In the genomic region with DNA sequence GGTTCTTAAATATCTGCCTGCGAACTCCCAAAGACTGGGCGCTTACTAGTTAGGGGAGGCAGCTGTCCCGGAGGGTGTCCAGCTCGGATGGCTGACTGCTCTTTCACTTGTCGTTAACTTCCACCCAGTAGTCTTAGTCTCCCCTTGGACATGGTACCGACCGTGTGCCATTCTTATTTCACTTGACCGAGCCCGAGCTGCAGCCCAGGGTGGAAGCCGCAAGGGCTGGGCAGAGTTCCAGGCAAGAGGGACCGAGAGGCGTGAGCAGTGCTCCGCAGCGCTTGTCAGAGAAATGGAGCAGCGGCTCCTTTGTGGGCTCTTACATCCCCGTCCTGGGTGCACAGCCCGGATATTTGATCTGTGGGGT, we compare ENCODE assay signal across 15 cellular contexts. TPM values are rescaled to one million over a fixed set of nuclear protein-coding genes. Genes with fewer than 3 reads are reported as not detected.
A peak's percentile ranks its signal among the peaks of the same experiment; 100 is the strongest.
DNase-seq lines count a peak whose midpoint lies in the region; ATAC-seq and TF ChIP-seq lines count a peak whose summit lies in the region.
"Had no signal": no experiment of that assay in that cellular context is flagged by ENCODE, and none has a peak within 500 bp of the region (broad histone marks: within the 10 kb centered on the region; RNA-seq: fewer than 3 reads in every experiment).

No MANE protein-coding gene starts in this region.

- no peak overlapping the region for H3K4me3 ChIP-seq in cardiac muscle cell
- no peak overlapping the region for H3K4me3 ChIP-seq in CD4-positive, alpha-beta memory T cell (ENCODE audit: low read length in 2 of 2)

- H3K27ac ChIP-seq in cardiac muscle cell, result no peak overlapping the region
- H3K27ac ChIP-seq in CD4-positive, alpha-beta memory T cell (ENCODE audit: low read depth, low read length), result no peak overlapping the region
- H3K27ac ChIP-seq: heart right ventricle, testis had no signal

- no peak for TF ChIP-seq CTCF in cardiac muscle cell (IDR thresholded peaks at IDR 0.05; ENCODE audit: low read depth, low read length)
- no peak for TF ChIP-seq CTCF in omental fat pad (IDR thresholded peaks at IDR 0.05)

- DNase-seq in D341Med (ENCODE audit: low spot score), result peak; percentile 6
- peak; percentile 5 for DNase-seq in RPMI7951 (ENCODE audit: low read depth)
- DNase-seq in cardiac muscle cell (ENCODE audit: low read depth in 1 of 2, low spot score in 1 of 2), result peak; percentile 1 to 6
- DNase-seq in omental fat pad (ENCODE audit: low spot score), result no peak
- no peak for DNase-seq in effector CD8-positive, alpha-beta T cell (lab: John Stamatoyannopoulos, UW)
- DNase-seq in CD4-positive, alpha-beta memory T cell, result no peak
- DNase-seq in NOMO-1 treated with dmso at 0.1 percent for 144 hours (lab: John Stamatoyannopoulos, UW; ENCODE audit: unreplicated experiment), result no peak
- DNase-seq: activated T-cell treated with anti-CD3 and anti-CD28 coated beads for 4 hours; cortex of kidney; naive B cell; PC-3; stimulated activated CD4-positive, alpha-beta T cell treated with anti-CD3 and anti-CD28 coated beads, Interleukin-4, amount 100 ng/mL, for 1 hour had no signal

- intact Hi-C loops in CD4-positive, alpha-beta memory T cell (cut with micrococcal nuclease), result no loop called here

- peaks cover 0 to 2% (median 0%) of the 10 kb centered on the region in 4 donors for H3K4me1 Mint-ChIP-seq in CD4-positive, alpha-beta memory T cell

- CTCF ChIA-PET in CD4-positive, alpha-beta memory T cell (lab: Charles Lee; ENCODE audit: partially characterized antibody), result no interaction called here

- no peaks in the 10 kb centered on the region for H3K9me3 ChIP-seq in cardiac muscle cell (ENCODE audit: low read depth)
- no peaks in the 10 kb centered on the region for H3K9me3 ChIP-seq in CD4-positive, alpha-beta memory T cell (ENCODE audit: control insufficient read depth in 1 of 2, low read length in 2 of 2)
- H3K9me3 ChIP-seq: testis had no signal

- peaks cover 91% of the 10 kb centered on the region for H3K27me3 ChIP-seq in cardiac muscle cell
- no peaks in the 10 kb centered on the region for H3K27me3 ChIP-seq in CD4-positive, alpha-beta memory T cell (ENCODE audit: insufficient read depth, low read length)
- H3K27me3 ChIP-seq: testis had no signal

- peak; percentile 45 for ATAC-seq in omental fat pad (ENCODE audit: low FRiP score)
- ATAC-seq in HG03196 (IDR thresholded peaks at IDR 0.05; ENCODE audit: unreplicated experiment), result no peak
- ATAC-seq: PC-3 had no signal

- H3K27me3 Mint-ChIP-seq in CD4-positive, alpha-beta memory T cell, result peaks cover 7 to 16% of the 10 kb centered on the region in 2 donors

- H3K36me3 ChIP-seq in cardiac muscle cell, result no peaks in the 10 kb centered on the region
- H3K36me3 ChIP-seq in CD4-positive, alpha-beta memory T cell (ENCODE audit: insufficient read depth, low read length), result no peaks in the 10 kb centered on the region
- H3K36me3 ChIP-seq: heart right ventricle had no signal

- no peak overlapping the region for H3K27ac Mint-ChIP-seq in CD4-positive, alpha-beta memory T cell
- H3K27ac Mint-ChIP-seq: naive B cell had no signal

- no peaks in the 10 kb centered on the region for H3K36me3 Mint-ChIP-seq in CD4-positive, alpha-beta memory T cell

- no peak overlapping the region for H3K4me3 Mint-ChIP-seq in CD4-positive, alpha-beta memory T cell

- peaks cover 0 to 9% (median 2%) of the 10 kb centered on the region in 8 donors for H3K9me3 Mint-ChIP-seq in CD4-positive, alpha-beta memory T cell

- POLR2A ChIA-PET in CD4-positive, alpha-beta memory T cell (lab: Charles Lee; ENCODE audit: partially characterized antibody), result no interaction called here

- H3K4me1 ChIP-seq in cardiac muscle cell (ENCODE audit: low read depth), result no peaks in the 10 kb centered on the region
- no peaks in the 10 kb centered on the region for H3K4me1 ChIP-seq in CD4-positive, alpha-beta memory T cell (ENCODE audit: insufficient read depth, low read length)
- H3K4me1 ChIP-seq: heart right ventricle, testis had no signal

RNA-seq across cellular contexts. Expression of gene SLITRK2, which starts 0.3 kb away (rescaled TPM):
- total RNA-seq in RPMI7951 (2014; rRNA removed; shearing (Covaris generic)), result under 0.01 TPM in 2 replicates
- total RNA-seq in cardiac muscle cell, result under 0.01 and 0.09 TPM in 2 replicates
- not detected in 2 replicates for polyA plus RNA-seq in cardiac muscle cell
- 1 to 10 TPM in 1 of 4 donors, under 1 TPM in 2, not detected in 1; 0.31 to 2.1 (median 0.48) TPM for total RNA-seq in omental fat pad
- total RNA-seq in CD4-positive, alpha-beta memory T cell, result not detected
- not detected for polyA plus RNA-seq in CD4-positive, alpha-beta memory T cell

Comparison
In these comparisons a context has a peak if more than half of its experiments do, and no peak if none do; other contexts are left out.
1. DNase-seq: peak in D341Med (single experiment), RPMI7951 (single experiment) and cardiac muscle cell (2 of 2); none in omental fat pad (single experiment), effector CD8-positive, alpha-beta T cell (single experiment), CD4-positive, alpha-beta memory T cell (0 of 5) and NOMO-1 treated with dmso at 0.1 percent for 144 hours (single experiment).